ENCODE assay signal across 8 cellular contexts in genomic region chr3:195443391-195443989, GRCh38. TPM values are rescaled to one million over a fixed set of nuclear protein-coding genes. Genes with fewer than 3 reads are reported as not detected.
DNase-seq lines count a peak whose midpoint lies in the region; ATAC-seq and TF ChIP-seq lines count a peak whose summit lies in the region.

No MANE protein-coding gene starts in this region.

- H3K4me1 ChIP-seq in SK-N-SH (ENCODE audit: control insufficient read depth in 1 of 2, insufficient read depth in 2 of 2, low read depth in 1 of 2, low read length in 1 of 2) = peaks cover 0 to 10% of the 10 kb centered on the region in 2 experiments; a peak in 3 of 4 replicates
- H3K4me1 ChIP-seq in iPS-20b (ENCODE audit: insufficient read depth, low read length) = peaks cover 22% of the 10 kb centered on the region
- H3K4me1 ChIP-seq in stomach smooth muscle (ENCODE audit: control insufficient read depth, insufficient read depth, low read length) = peaks cover 10% of the 10 kb centered on the region

- no peak for TF ChIP-seq CTCF in SK-N-SH (IDR thresholded peaks at IDR 0.05)

- H3K79me2 ChIP-seq in SK-N-SH (ENCODE audit: insufficient read depth) = peaks cover 42% of the 10 kb centered on the region

- no peaks in the 10 kb centered on the region for H3K9me3 Mint-ChIP-seq in activated CD4-positive, alpha-beta memory T cell treated with anti-CD3 and anti-CD28 coated beads, Interleukin-2, amount 10 ng/mL, durations not matched to agents 7 days and 5 days

- H4K20me1 ChIP-seq in SK-N-SH (ENCODE audit: insufficient read depth) = peaks cover 23% of the 10 kb centered on the region

- H3K4me3 ChIP-seq in SK-N-SH (ENCODE audit: low read depth in 2 of 2, low read length in 1 of 2) (peak overlapping the region; percentile 33 to 57), iPS-20b (ENCODE audit: low read length) (peak overlapping the region; percentile 63), stomach smooth muscle (ENCODE audit: low read length in 2 of 2) (peak overlapping the region; percentile 66 to 67)

- H3K9ac ChIP-seq in SK-N-SH (peak overlapping the region; percentile 67), iPS-20b (ENCODE audit: low read depth, low read length) (peak overlapping the region; percentile 57; the same call in 1 of the 2 replicates), stomach smooth muscle (ENCODE audit: low read length in 2 of 2) (peak overlapping the region; percentile 65 to 82)

- H3K9me2 ChIP-seq in SK-N-SH = no peaks in the 10 kb centered on the region

- peak overlapping the region; percentile 94 for H3K4me3 Mint-ChIP-seq in activated CD4-positive, alpha-beta memory T cell treated with anti-CD3 and anti-CD28 coated beads, Interleukin-2, amount 10 ng/mL, durations not matched to agents 7 days and 5 days

- H3K4me1 Mint-ChIP-seq in activated CD4-positive, alpha-beta memory T cell treated with anti-CD3 and anti-CD28 coated beads, Interleukin-2, amount 10 ng/mL, durations not matched to agents 7 days and 5 days = peaks cover 44% of the 10 kb centered on the region

- DNase-seq in SK-N-SH (no peak), EL (no peak)
- DNase-seq in activated CD4-positive, alpha-beta memory T cell treated with anti-CD3 and anti-CD28 coated beads, Interleukin-2, amount 10 ng/mL, durations not matched to agents 7 days and 5 days = no peak
- no peak for DNase-seq in effector CD8-positive, alpha-beta T cell (lab: John Stamatoyannopoulos, UW)

- H3K27ac Mint-ChIP-seq in activated CD4-positive, alpha-beta memory T cell treated with anti-CD3 and anti-CD28 coated beads, Interleukin-2, amount 10 ng/mL, durations not matched to agents 7 days and 5 days = peak overlapping the region; percentile 76

- H2AFZ ChIP-seq in SK-N-SH (ENCODE audit: low read depth) = peak overlapping the region; percentile 100

- POLR2A ChIA-PET in SK-N-SH (lab: Yijun Ruan, JAX) = interaction anchor here (0.6 to 1.9 kb wide), 5 partner anchors 18 to 974 kb away, joined by 3 to 7 read pairs (median 5); partner anchors contain the start of genes LSG1, PPP1R2 and XXYLT1
- POLR2A ChIA-PET in activated CD4-positive, alpha-beta memory T cell treated with anti-CD3 and anti-CD28 coated beads, Interleukin-2, amount 10 ng/mL, durations not matched to agents 7 days and 5 days (lab: Charles Lee) = interaction anchor here (0.7 to 2.6 kb wide), 14 partner anchors 8 to 174 kb away, joined by 3 to 10 read pairs (median 4); no protein-coding TSS in a partner anchor

- CTCF ChIA-PET in SK-N-SH (lab: Yijun Ruan, JAX) = interaction anchor here (0.7 to 3.5 kb wide), 5 partner anchors 13 to 760 kb away, joined by 3 to 23 read pairs (median 4); partner anchors contain the start of gene XXYLT1
- CTCF ChIA-PET in activated CD4-positive, alpha-beta memory T cell treated with anti-CD3 and anti-CD28 coated beads, Interleukin-2, amount 10 ng/mL, durations not matched to agents 7 days and 5 days (lab: Charles Lee) = interaction anchor here (0.9 to 1.4 kb wide), 4 partner anchors 17 to 173 kb away, joined by 3 to 7 read pairs (median 4); partner anchors contain the start of gene XXYLT1

- peak overlapping the region; percentile 76 for H3K4me2 ChIP-seq in SK-N-SH

- H3K36me3 ChIP-seq in SK-N-SH (replicated peaks in 1 of 2; ENCODE audit: control insufficient read depth in 1 of 2, insufficient read depth in 2 of 2, low read length in 1 of 2) (no peaks in the 10 kb centered on the region), iPS-20b (ENCODE audit: insufficient read depth, low read depth, low read length) (no peaks in the 10 kb centered on the region), stomach smooth muscle (ENCODE audit: control insufficient read depth in 2 of 2, insufficient read depth in 2 of 2, low read length in 2 of 2) (no peaks in the 10 kb centered on the region)

- H3K27me3 Mint-ChIP-seq in activated CD4-positive, alpha-beta memory T cell treated with anti-CD3 and anti-CD28 coated beads, Interleukin-2, amount 10 ng/mL, durations not matched to agents 7 days and 5 days = no peaks in the 10 kb centered on the region

- peaks cover 7% of the 10 kb centered on the region for H3F3A ChIP-seq in SK-N-SH (replicated peaks; ENCODE audit: insufficient read depth)

- peaks cover 3% of the 10 kb centered on the region for H3K36me3 Mint-ChIP-seq in activated CD4-positive, alpha-beta memory T cell treated with anti-CD3 and anti-CD28 coated beads, Interleukin-2, amount 10 ng/mL, durations not matched to agents 7 days and 5 days (ENCODE audit: low read depth)

- ATAC-seq in SK-N-SH treated with all-trans-retinoic acid at 6 μM for 48 hours (no peak), HG03108 (IDR thresholded peaks at IDR 0.05; ENCODE audit: unreplicated experiment) (no peak)

- H3K27ac ChIP-seq in SK-N-SH (ENCODE audit: low read depth in 2 of 2, low read length in 1 of 2) (peak overlapping the region; percentile 45 to 85; a peak in 3 of 4 replicates), iPS-20b (ENCODE audit: low read length) (no peak overlapping the region), stomach smooth muscle (ENCODE audit: low read length) (peak overlapping the region; percentile 66)

- H3K27me3 ChIP-seq in SK-N-SH (ENCODE audit: insufficient read depth) = no peaks in the 10 kb centered on the region
- no peaks in the 10 kb centered on the region for H3K27me3 ChIP-seq in iPS-20b (ENCODE audit: insufficient read depth, low read length)
- no peaks in the 10 kb centered on the region for H3K27me3 ChIP-seq in stomach smooth muscle (ENCODE audit: control insufficient read depth in 1 of 2, insufficient read depth in 2 of 2, low read length in 2 of 2)

- TF ChIP-seq RAD21 in SK-N-SH (IDR thresholded peaks at IDR 0.05; ENCODE audit: low read length) = no peak

- no peaks in the 10 kb centered on the region for H3K9me3 ChIP-seq in SK-N-SH
- no peaks in the 10 kb centered on the region for H3K9me3 ChIP-seq in iPS-20b (ENCODE audit: insufficient read depth, low read depth, low read length)
- no peaks in the 10 kb centered on the region for H3K9me3 ChIP-seq in stomach smooth muscle (ENCODE audit: control insufficient read depth in 2 of 2, low read length in 2 of 2)

- WGBS in SK-N-SH (ENCODE audit: low lambda C conversion rate) = 31% methylated on average over 6 of the region's 6 CpGs

- TF ChIP-seq EP300 in SK-N-SH (IDR thresholded peaks at IDR 0.05; ENCODE audit: borderline replicate concordance in 1 of 2, low read depth in 1 of 2, low read length in 1 of 2) = no peak

TF ChIP-seq in SK-N-SH, 30 proteins besides CTCF, POLR2A, EP300 and RAD21:
- TF ChIP-seq TAF1 (IDR thresholded peaks at IDR 0.05; ENCODE audit: borderline replicate concordance, low read depth, low read length) (peak; percentile 48; the same call in 1 of the 2 replicates), NFIC (IDR thresholded peaks at IDR 0.05; ENCODE audit: borderline replicate concordance) (no peak), RCOR1 (IDR thresholded peaks at IDR 0.05; ENCODE audit: low read length) (no peak), POLR2AphosphoS5 (IDR thresholded peaks at IDR 0.05; ENCODE audit: low read depth, low read length) (peak; percentile 71)
- TF ChIP-seq, protein P1, sequence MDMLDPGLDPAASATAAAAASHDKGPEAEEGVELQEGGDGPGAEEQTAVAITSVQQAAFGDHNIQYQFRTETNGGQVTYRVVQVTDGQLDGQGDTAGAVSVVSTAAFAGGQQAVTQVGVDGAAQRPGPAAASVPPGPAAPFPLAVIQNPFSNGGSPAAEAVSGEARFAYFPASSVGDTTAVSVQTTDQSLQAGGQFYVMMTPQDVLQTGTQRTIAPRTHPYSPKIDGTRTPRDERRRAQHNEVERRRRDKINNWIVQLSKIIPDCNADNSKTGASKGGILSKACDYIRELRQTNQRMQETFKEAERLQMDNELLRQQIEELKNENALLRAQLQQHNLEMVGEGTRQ (IDR thresholded peaks at IDR 0.05; ENCODE audit: borderline replicate concordance, low read depth, low read length) = no peak
- TF ChIP-seq, protein P2, sequence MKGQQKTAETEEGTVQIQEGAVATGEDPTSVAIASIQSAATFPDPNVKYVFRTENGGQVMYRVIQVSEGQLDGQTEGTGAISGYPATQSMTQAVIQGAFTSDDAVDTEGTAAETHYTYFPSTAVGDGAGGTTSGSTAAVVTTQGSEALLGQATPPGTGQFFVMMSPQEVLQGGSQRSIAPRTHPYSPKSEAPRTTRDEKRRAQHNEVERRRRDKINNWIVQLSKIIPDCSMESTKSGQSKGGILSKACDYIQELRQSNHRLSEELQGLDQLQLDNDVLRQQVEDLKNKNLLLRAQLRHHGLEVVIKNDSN (IDR thresholded peaks at IDR 0.05; ENCODE audit: borderline replicate concordance, low read depth) = no peak
TF ChIP-seq in SK-N-SH: peak in this region for 2.

TF ChIP-seq in SK-N-SH treated with all-trans-retinoic acid at 6 μM for 48 hours, 23 proteins besides CTCF, POLR2A, EP300 and RAD21 (continues in another document):
- TF ChIP-seq OSR1 (CRISPR knock-in tag; IDR thresholded peaks at IDR 0.05) = no peak
- TF ChIP-seq, protein P3, sequence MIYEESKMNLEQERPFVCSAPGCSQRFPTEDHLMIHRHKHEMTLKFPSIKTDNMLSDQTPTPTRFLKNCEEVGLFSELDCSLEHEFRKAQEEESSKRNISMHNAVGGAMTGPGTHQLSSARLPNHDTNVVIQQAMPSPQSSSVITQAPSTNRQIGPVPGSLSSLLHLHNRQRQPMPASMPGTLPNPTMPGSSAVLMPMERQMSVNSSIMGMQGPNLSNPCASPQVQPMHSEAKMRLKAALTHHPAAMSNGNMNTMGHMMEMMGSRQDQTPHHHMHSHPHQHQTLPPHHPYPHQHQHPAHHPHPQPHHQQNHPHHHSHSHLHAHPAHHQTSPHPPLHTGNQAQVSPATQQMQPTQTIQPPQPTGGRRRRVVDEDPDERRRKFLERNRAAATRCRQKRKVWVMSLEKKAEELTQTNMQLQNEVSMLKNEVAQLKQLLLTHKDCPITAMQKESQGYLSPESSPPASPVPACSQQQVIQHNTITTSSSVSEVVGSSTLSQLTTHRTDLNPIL (CRISPR knock-in tag; IDR thresholded peaks at IDR 0.05; ENCODE audit: low read depth) = no peak
- TF ChIP-seq ISL1 (CRISPR knock-in tag; IDR thresholded peaks at IDR 0.05) = no peak
- no peak for TF ChIP-seq BACH2 (CRISPR knock-in tag; IDR thresholded peaks at IDR 0.05; ENCODE audit: borderline replicate concordance)
- TF ChIP-seq SNAI2 (CRISPR knock-in tag; IDR thresholded peaks at IDR 0.05) = no peak
- no peak for TF ChIP-seq TCF4 (CRISPR knock-in tag; IDR thresholded peaks at IDR 0.05; ENCODE audit: borderline replicate concordance)
- TF ChIP-seq ZFP3 (CRISPR knock-in tag; IDR thresholded peaks at IDR 0.05) = no peak
- TF ChIP-seq ZC3H10 (CRISPR knock-in tag; IDR thresholded peaks at IDR 0.05) = no peak

RNA-seq across cellular contexts. Expression of gene ACAP2, which starts 0.7 kb away (rescaled TPM):
- polyA plus RNA-seq in SK-N-SH (2012; rRNA removed) = 6.8 and 9.6 TPM in 2 replicates
- polyA plus RNA-seq in SK-N-SH (2012; cell fraction: cytosol; rRNA removed) = 10.7 and 12.7 TPM in 2 replicates
- polyA plus RNA-seq in SK-N-SH (2012; cell fraction: nucleus; rRNA removed) = 6.2 and 14.0 TPM in 2 replicates
- 10 to 100 TPM; 76.0 to 77.4 TPM for total RNA-seq in activated CD4-positive, alpha-beta memory T cell treated with anti-CD3 and anti-CD28 coated beads, Interleukin-2, amount 10 ng/mL, durations not matched to agents 7 days and 5 days
